ENCODE assay signal across 1 cellular context in the genomic region with DNA sequence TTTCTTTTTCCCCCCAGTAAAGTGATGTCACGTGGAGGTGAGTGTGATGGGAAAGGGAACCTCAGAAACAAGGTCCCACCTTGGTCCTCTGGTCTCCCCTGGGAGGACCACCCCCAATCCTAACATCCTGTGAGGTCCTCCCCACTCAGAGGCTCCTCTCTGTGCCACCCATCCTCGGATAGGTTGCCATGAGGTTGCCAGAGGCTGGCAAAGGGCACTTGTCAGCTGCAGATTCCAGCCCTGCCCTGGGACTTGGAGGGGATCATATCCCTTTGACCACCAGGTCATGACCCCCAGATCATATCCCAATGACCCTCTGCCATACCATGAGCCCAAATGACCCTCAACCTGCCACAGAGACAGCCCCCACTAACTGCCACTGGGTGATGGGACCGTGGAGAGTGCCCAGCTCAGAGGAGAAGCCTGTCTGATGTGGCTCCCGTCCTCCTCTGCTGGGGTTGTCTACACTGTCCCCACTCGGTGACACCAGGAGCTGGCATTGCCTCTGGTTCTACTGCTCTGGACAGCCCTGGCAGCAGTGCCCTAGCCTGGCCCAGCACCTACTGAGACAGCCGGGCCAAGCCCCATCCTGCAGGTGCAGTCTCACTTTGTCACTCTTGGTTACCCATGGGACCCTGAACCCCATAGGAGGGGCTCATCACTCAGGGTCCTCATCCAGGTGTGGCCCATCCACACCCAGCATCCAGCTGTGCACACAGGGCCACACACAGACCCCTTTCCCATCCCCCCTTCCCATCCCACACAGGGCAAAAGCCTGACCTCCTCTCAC.
TF ChIP-seq lines count a peak whose summit lies in the region.

No MANE protein-coding gene starts in this region.

TF ChIP-seq in WTC11, 78 proteins besides CTCF, POLR2A, EP300 and RAD21 (continued from another document):
- TF ChIP-seq ZBTB21 (CRISPR knock-in tag; IDR thresholded peaks at IDR 0.05; ENCODE audit: borderline replicate concordance): no peak
- TF ChIP-seq, protein P1, sequence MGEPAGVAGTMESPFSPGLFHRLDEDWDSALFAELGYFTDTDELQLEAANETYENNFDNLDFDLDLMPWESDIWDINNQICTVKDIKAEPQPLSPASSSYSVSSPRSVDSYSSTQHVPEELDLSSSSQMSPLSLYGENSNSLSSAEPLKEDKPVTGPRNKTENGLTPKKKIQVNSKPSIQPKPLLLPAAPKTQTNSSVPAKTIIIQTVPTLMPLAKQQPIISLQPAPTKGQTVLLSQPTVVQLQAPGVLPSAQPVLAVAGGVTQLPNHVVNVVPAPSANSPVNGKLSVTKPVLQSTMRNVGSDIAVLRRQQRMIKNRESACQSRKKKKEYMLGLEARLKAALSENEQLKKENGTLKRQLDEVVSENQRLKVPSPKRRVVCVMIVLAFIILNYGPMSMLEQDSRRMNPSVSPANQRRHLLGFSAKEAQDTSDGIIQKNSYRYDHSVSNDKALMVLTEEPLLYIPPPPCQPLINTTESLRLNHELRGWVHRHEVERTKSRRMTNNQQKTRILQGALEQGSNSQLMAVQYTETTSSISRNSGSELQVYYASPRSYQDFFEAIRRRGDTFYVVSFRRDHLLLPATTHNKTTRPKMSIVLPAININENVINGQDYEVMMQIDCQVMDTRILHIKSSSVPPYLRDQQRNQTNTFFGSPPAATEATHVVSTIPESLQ (CRISPR knock-in tag; IDR thresholded peaks at IDR 0.05): no peak
- TF ChIP-seq NFE2L1 (CRISPR knock-in tag; IDR thresholded peaks at IDR 0.05): no peak
- no peak for TF ChIP-seq TCF7 (CRISPR knock-in tag; IDR thresholded peaks at IDR 0.05; ENCODE audit: low read depth)
- TF ChIP-seq GABPB1 (CRISPR knock-in tag; IDR thresholded peaks at IDR 0.05): no peak
- TF ChIP-seq PRRX2 (CRISPR knock-in tag; IDR thresholded peaks at IDR 0.05): no peak
- TF ChIP-seq ZNF671 (CRISPR knock-in tag; IDR thresholded peaks at IDR 0.05): no peak
- TF ChIP-seq NFYB (CRISPR knock-in tag; conservative IDR thresholded peaks at IDR 0.05; ENCODE audit: low read depth): no peak
